In genomic region chrX:19540076-19540475, GRCh38 we compare ENCODE assay signal across 16 cellular contexts. TPM values are rescaled to one million over a fixed set of nuclear protein-coding genes. Genes with fewer than 3 reads are reported as not detected.
A peak's percentile ranks its signal among the peaks of the same experiment; 100 is the strongest.
DNase-seq lines count a peak whose midpoint lies in the region; ATAC-seq and FAIRE-seq lines count a peak whose summit lies in the region.
"Had no signal": no experiment of that assay in that cellular context is flagged by ENCODE, and none has a peak within 500 bp of the region (broad histone marks: within the 10 kb centered on the region; RNA-seq: fewer than 3 reads in every experiment).

No MANE protein-coding gene starts in this region.

- ATAC-seq in activated naive CD4-positive, alpha-beta T cell treated with anti-CD3 and anti-CD28 coated beads, Interleukin-2, amount 50 U/mL, for 72 hours, result no peak
- ATAC-seq: CD8-positive, alpha-beta T cell; HepG2 had no signal

- H3K9me3 Mint-ChIP-seq in activated naive CD4-positive, alpha-beta T cell treated with anti-CD3 and anti-CD28 coated beads, Interleukin-2, amount 50 U/mL, for 72 hours, result no peaks in the 10 kb centered on the region
- H3K9me3 Mint-ChIP-seq: CD14-positive monocyte; CD8-positive, alpha-beta T cell had no signal

- DNase-seq in NCI-H524 (lab: John Stamatoyannopoulos, UW) (peak; percentile 14 to 73), NCI-H524 treated with DMSO at 0.1 percent for 48 hours (lab: John Stamatoyannopoulos, UW) (no peak), cerebellar cortex (ENCODE audit: low spot score) (peak; percentile 59), islet precursor cell (no peak), urothelium cell line (ENCODE audit: low spot score) (no peak)
- DNase-seq in activated naive CD4-positive, alpha-beta T cell treated with anti-CD3 and anti-CD28 coated beads, Interleukin-2, amount 50 U/mL, for 72 hours (ENCODE audit: low spot score in 2 of 2), result no peak
- no peak for DNase-seq in activated naive CD4-positive, alpha-beta T cell (lab: John Stamatoyannopoulos, UW)
- DNase-seq: 8988T, Calu3, GDM1, GM23248 had no signal

- H3K36me3 Mint-ChIP-seq in activated naive CD4-positive, alpha-beta T cell treated with anti-CD3 and anti-CD28 coated beads, Interleukin-2, amount 50 U/mL, for 72 hours, result peaks cover 0 to 5% of the 10 kb centered on the region in 2 donors

- FAIRE-seq in urothelium cell line (lab: Jason Lieb, UNC), result no peak
- FAIRE-seq: GM12892, GM18507, HepG2 had no signal

- H3K27ac Mint-ChIP-seq in activated naive CD4-positive, alpha-beta T cell treated with anti-CD3 and anti-CD28 coated beads, Interleukin-2, amount 50 U/mL, for 72 hours, result peak overlapping the region; percentile 40 to 72
- H3K27ac Mint-ChIP-seq: CD8-positive, alpha-beta T cell had no signal

RNA-seq across cellular contexts. Expression of gene MAP3K15, which starts 24.8 kb away (rescaled TPM):
- total RNA-seq in activated naive CD4-positive, alpha-beta T cell treated with anti-CD3 and anti-CD28 coated beads, Interleukin-2, amount 50 U/mL, for 72 hours, result 1 to 10 TPM; 2.4 to 2.5 TPM
- total RNA-seq: GM23248 had no signal

Comparison
In these comparisons a context has a peak if more than half of its experiments do, and no peak if none do; other contexts are left out.
1. DNase-seq: peak in NCI-H524 (2 of 2) and cerebellar cortex (single experiment); none in NCI-H524 treated with DMSO at 0.1 percent for 48 hours (single experiment), activated naive CD4-positive, alpha-beta T cell treated with anti-CD3 and anti-CD28 coated beads, Interleukin-2, amount 50 U/mL, for 72 hours (0 of 2), activated naive CD4-positive, alpha-beta T cell (0 of 4), islet precursor cell (single experiment) and urothelium cell line (single experiment).